8 cellular contexts compared by ENCODE assay signal in the genomic region with DNA sequence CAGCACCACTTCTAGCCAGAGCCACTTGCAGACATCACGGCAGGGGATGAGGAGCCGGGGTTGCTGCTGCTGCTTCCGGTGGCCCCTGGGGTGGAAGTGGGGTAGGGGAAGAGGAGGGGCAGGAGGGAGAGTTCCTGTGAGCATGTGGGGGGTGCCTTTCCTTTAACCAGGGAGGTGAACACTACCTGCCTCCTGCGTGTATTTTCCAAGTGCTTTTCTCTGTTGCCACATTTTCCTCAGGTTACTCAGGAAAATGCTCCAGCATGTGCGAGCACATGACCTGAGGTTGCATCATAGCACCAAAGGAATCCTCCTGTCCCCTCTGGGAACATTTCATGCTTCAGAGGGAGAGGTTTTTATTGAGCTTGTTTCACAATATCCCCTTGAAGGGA. TPM values are rescaled to one million over a fixed set of nuclear protein-coding genes. Genes with fewer than 3 reads are reported as not detected.
DNase-seq lines count a peak whose midpoint lies in the region; ATAC-seq and TF ChIP-seq lines count a peak whose summit lies in the region.

No MANE protein-coding gene starts in this region.

- H3K27me3 ChIP-seq in DND-41 (ENCODE audit: insufficient read depth, low read length, poor library complexity) (no peaks in the 10 kb centered on the region), breast epithelium (no peaks in the 10 kb centered on the region), right lobe of liver (no peaks in the 10 kb centered on the region), transverse colon (no peaks in the 10 kb centered on the region)

- intact Hi-C loops in breast epithelium (cut with DNase I; ENCODE audit: low total_unique reads) (no loop called here), right lobe of liver (cut with DNase I) (loop anchor here in 1 of 2 donors (10.0 kb wide), 1 partner anchor 162 kb away; no protein-coding TSS in a partner anchor), transverse colon (cut with DNase I; ENCODE audit: low total_unique reads) (no loop called here)

- WGBS in right lobe of liver (ENCODE audit: insufficient coverage, low coverage, low lambda C conversion rate, missing lambda C conversion rate), result 17% methylated on average over 4 of the region's 5 CpGs
- WGBS in transverse colon (ENCODE audit: low coverage in 1 of 2), 2 donors, result 65 to 74% methylated on average over 2 to 5 of the region's 5 CpGs

- H3K4me3 ChIP-seq in DND-41 (ENCODE audit: low read depth in 1 of 2, low read length in 2 of 2) (peak overlapping the region in 1 of 2 experiments; percentile 41; a peak in 2 of 4 replicates), breast epithelium (peak overlapping the region in 1 of 3 donors; percentile 22), right lobe of liver (no peak overlapping the region), transverse colon (no peak overlapping the region)

- TF ChIP-seq CTCF in DND-41 (IDR thresholded peaks at IDR 0.05; ENCODE audit: borderline replicate concordance, extremely low read depth, low read length, poor library complexity, severe bottlenecking) (peak; percentile 10), breast epithelium (IDR thresholded peaks at IDR 0.05) (no peak), right lobe of liver (IDR thresholded peaks at IDR 0.05) (no peak), transverse colon (IDR thresholded peaks at IDR 0.05) (no peak)

- 0 out of 2 replicates have a peak, but pooled peaks cover 3% of the 10 kb centered on the region for H3K79me2 ChIP-seq in DND-41 (ENCODE audit: insufficient read depth, low read length)

- in situ Hi-C loops in transverse colon (cut with MboI; ENCODE audit: low pct_ligation_motif_present in 1 of 4, low pct_unique_long_range_greater_than_20kb in 1 of 4, low sequenced_read_pairs in 3 of 4), result no loop called here

- no peak for TF ChIP-seq EP300 in transverse colon (IDR thresholded peaks at IDR 0.05; ENCODE audit: low read depth)

- H4K20me1 ChIP-seq in DND-41 (ENCODE audit: insufficient read depth, low read length), result no peaks in the 10 kb centered on the region

- peak overlapping the region; percentile 57 for H3K4me2 ChIP-seq in DND-41 (ENCODE audit: insufficient read depth, low read length)

- peak overlapping the region; percentile 69; the same call in 1 of the 2 replicates for H2AFZ ChIP-seq in DND-41 (ENCODE audit: low read depth, low read length)

- H3K36me3 ChIP-seq in DND-41 (ENCODE audit: insufficient read depth, low read length) (peaks cover 85% of the 10 kb centered on the region), breast epithelium (no peaks in the 10 kb centered on the region), right lobe of liver (peaks cover 0 to 51% (median 20%) of the 10 kb centered on the region in 4 donors), transverse colon (peaks cover 0 to 12% (median 3%) of the 10 kb centered on the region in 4 donors)

- H3K9me3 ChIP-seq in DND-41 (ENCODE audit: insufficient read depth, low read length, severe bottlenecking), result no peaks in the 10 kb centered on the region
- H3K9me3 ChIP-seq in breast epithelium, result no peaks in the 10 kb centered on the region
- H3K9me3 ChIP-seq in right lobe of liver, result no peaks in the 10 kb centered on the region
- no peaks in the 10 kb centered on the region for H3K9me3 ChIP-seq in transverse colon

- H3K9ac ChIP-seq in DND-41 (ENCODE audit: low read depth, low read length), result peak overlapping the region; percentile 42

- peaks cover 20% of the 10 kb centered on the region for H3K4me1 ChIP-seq in DND-41 (ENCODE audit: insufficient read depth, low read length)
- peaks cover 20% of the 10 kb centered on the region in 2 donors for H3K4me1 ChIP-seq in breast epithelium
- H3K4me1 ChIP-seq in right lobe of liver, result peaks cover 0 to 16% (median 8%) of the 10 kb centered on the region in 4 donors
- H3K4me1 ChIP-seq in transverse colon, result peaks cover 0 to 11% (median 0%) of the 10 kb centered on the region in 4 donors

- DNase-seq in DND-41 (peak; percentile 82), T-helper 2 cell (peak in 4 of 5 experiments; percentile 33 to 81 (median 54)), breast epithelium (ENCODE audit: low spot score in 2 of 2) (peak in 1 of 2 donors; percentile 79), right lobe of liver (peak in 2 of 3 donors; percentile 61 to 66), transverse colon (peak; percentile 35), middle frontal gyrus (ENCODE audit: extremely low spot score, low spot score) (no peak)

- TF ChIP-seq POLR2A in breast epithelium (IDR thresholded peaks at IDR 0.05) (no peak), right lobe of liver (IDR thresholded peaks at IDR 0.05) (no peak), transverse colon (IDR thresholded peaks at IDR 0.05) (no peak)

- H3K27ac ChIP-seq in DND-41 (ENCODE audit: low read length) (peak overlapping the region; percentile 87), breast epithelium (peak overlapping the region; percentile 93 to 97), right lobe of liver (peak overlapping the region in 2 of 3 donors; percentile 17 to 53), transverse colon (peak overlapping the region; percentile 24 to 70 (median 54))

- ATAC-seq in DND-41 (ENCODE audit: insufficient read depth, low read depth) (peak; percentile 99), right lobe of liver (peak; percentile 69 to 86 (median 79)), GM19351 (IDR thresholded peaks at IDR 0.05; ENCODE audit: unreplicated experiment) (no peak), HG02642 (IDR thresholded peaks at IDR 0.05; ENCODE audit: poor library complexity, unreplicated experiment) (no peak)

RNA-seq across cellular contexts. Expression of a gene that starts 12.2 kb away (rescaled TPM):
- total RNA-seq in breast epithelium (10 to 100 TPM; 49.3 to 84.7 (median 61.3) TPM), right lobe of liver (10 to 100 TPM; 16.8 to 23.9 (median 21.5) TPM), transverse colon (10 to 100 TPM in 3 of 4 donors, 1 to 10 TPM in 1; 8.6 to 71.9 (median 53.8) TPM)

Comparison
In these comparisons a context has a peak if more than half of its experiments do, and no peak if none do; other contexts are left out.
1. ATAC-seq: peak in DND-41 (single experiment) and right lobe of liver (4 of 4); none in GM19351 (single experiment) and HG02642 (single experiment).
2. H3K27ac ChIP-seq: peak in every context shown above with its lines; median percentile 95 in breast epithelium; 87 in DND-41; 54 in transverse colon; 35 in right lobe of liver.